Comparison of ENCODE assay signal across 18 cellular contexts in genomic region chr21:25772680-25773079, GRCh38. TPM values are rescaled to one million over a fixed set of nuclear protein-coding genes. Genes with fewer than 3 reads are reported as not detected.
A peak's percentile ranks its signal among the peaks of the same experiment; 100 is the strongest.
DNase-seq lines count a peak whose midpoint lies in the region; FAIRE-seq and TF ChIP-seq lines count a peak whose summit lies in the region.
"Had no signal": no experiment of that assay in that cellular context is flagged by ENCODE, and none has a peak within 500 bp of the region (broad histone marks: within the 10 kb centered on the region; RNA-seq: fewer than 3 reads in every experiment).

No MANE protein-coding gene starts in this region.

- DNase-seq in NCI-H1694 treated with DMSO at 0.1 percent for 48 hours (lab: John Stamatoyannopoulos, UW): peak; percentile 4
- DNase-seq in NCI-H1694 (lab: John Stamatoyannopoulos, UW): no peak
- DNase-seq in NAMALWA (ENCODE audit: low spot score): peak; percentile 6
- no peak for DNase-seq in activated naive CD8-positive, alpha-beta T cell treated with anti-CD3 and anti-CD28 coated beads for 36 hours
- DNase-seq in lung microvascular endothelial cell (ENCODE audit: low read depth in 2 of 2): peak; percentile 48 to 88
- DNase-seq in RCC 7860 (ENCODE audit: low spot score): no peak
- no peak for DNase-seq in colonic mucosa
- DNase-seq in right atrium auricular region (ENCODE audit: low spot score): no peak
- DNase-seq: amygdala; CD8-positive, alpha-beta memory T cell; NCI-H187 treated with DMSO at 0.1 percent for 48 hours; NCI-H82; nucleus accumbens; stomach had no signal

- H3K4me3 ChIP-seq in colonic mucosa: no peak overlapping the region
- no peak overlapping the region for H3K4me3 ChIP-seq in right atrium auricular region
- H3K4me3 ChIP-seq: SJSA1, stomach had no signal

- intact Hi-C loops in colonic mucosa (cut with DNase I): no loop called here

- H3K4me3 Mint-ChIP-seq in activated naive CD8-positive, alpha-beta T cell treated with anti-CD3 and anti-CD28 coated beads for 36 hours: peak overlapping the region; percentile 14
- H3K4me3 Mint-ChIP-seq: CD8-positive, alpha-beta memory T cell; IgD-negative memory B cell; WTC11 had no signal

- H3K36me3 Mint-ChIP-seq in activated naive CD8-positive, alpha-beta T cell treated with anti-CD3 and anti-CD28 coated beads for 36 hours: peaks cover 3% of the 10 kb centered on the region
- H3K36me3 Mint-ChIP-seq: IgD-negative memory B cell, WTC11 had no signal

- no peaks in the 10 kb centered on the region for H3K9me3 ChIP-seq in colonic mucosa
- no peaks in the 10 kb centered on the region for H3K9me3 ChIP-seq in right atrium auricular region
- H3K9me3 ChIP-seq: SJSA1, stomach had no signal

- H3K36me3 ChIP-seq in colonic mucosa (no peaks in the 10 kb centered on the region), right atrium auricular region (peaks cover 7% of the 10 kb centered on the region)

- H3K27ac ChIP-seq in colonic mucosa (no peak overlapping the region), right atrium auricular region (no peak overlapping the region)
- H3K27ac ChIP-seq: 22Rv1, SJSA1, stomach had no signal

- no peaks in the 10 kb centered on the region for H3K4me1 ChIP-seq in colonic mucosa
- no peaks in the 10 kb centered on the region for H3K4me1 ChIP-seq in right atrium auricular region
- H3K4me1 ChIP-seq: SJSA1, stomach had no signal

- no peak overlapping the region for H3K9ac ChIP-seq in colonic mucosa (ENCODE audit: low read depth in 2 of 2, low read length in 2 of 2)

- H3K27ac Mint-ChIP-seq in activated naive CD8-positive, alpha-beta T cell treated with anti-CD3 and anti-CD28 coated beads for 36 hours: peak overlapping the region; percentile 79
- H3K27ac Mint-ChIP-seq: IgD-negative memory B cell, WTC11 had no signal

- H3K27me3 Mint-ChIP-seq in activated naive CD8-positive, alpha-beta T cell treated with anti-CD3 and anti-CD28 coated beads for 36 hours: no peaks in the 10 kb centered on the region
- H3K27me3 Mint-ChIP-seq: CD8-positive, alpha-beta memory T cell; IgD-negative memory B cell had no signal

- TF ChIP-seq CTCF in colonic mucosa (IDR thresholded peaks at IDR 0.05) (no peak), right atrium auricular region (IDR thresholded peaks at IDR 0.05) (no peak)

- H3K27me3 ChIP-seq in colonic mucosa (no peaks in the 10 kb centered on the region), right atrium auricular region (no peaks in the 10 kb centered on the region)
- H3K27me3 ChIP-seq: SJSA1, stomach had no signal

- H3K4me1 Mint-ChIP-seq in activated naive CD8-positive, alpha-beta T cell treated with anti-CD3 and anti-CD28 coated beads for 36 hours: peaks cover 7% of the 10 kb centered on the region
- H3K4me1 Mint-ChIP-seq: WTC11 had no signal

- FAIRE-seq in RCC 7860 (lab: Jason Lieb, UNC): no peak

- no peaks in the 10 kb centered on the region for H3K9me3 Mint-ChIP-seq in activated naive CD8-positive, alpha-beta T cell treated with anti-CD3 and anti-CD28 coated beads for 36 hours
- H3K9me3 Mint-ChIP-seq: CD8-positive, alpha-beta memory T cell; IgD-negative memory B cell; WTC11 had no signal

RNA-seq across cellular contexts. Expression of gene GABPA, which starts 37.9 kb away (rescaled TPM):
- 10 to 100 TPM; 25.7 to 26.4 TPM for total RNA-seq in activated naive CD8-positive, alpha-beta T cell treated with anti-CD3 and anti-CD28 coated beads for 36 hours
- total RNA-seq in lung microvascular endothelial cell (21.8 and 25.8 TPM in 2 replicates), colonic mucosa (10 to 100 TPM; 23.8 to 24.9 TPM), right atrium auricular region (10 to 100 TPM; 13.9 to 18.1 TPM)

RNA-seq across cellular contexts. Expression of gene ATP5PF, which starts 38.0 kb away (rescaled TPM):
- total RNA-seq in activated naive CD8-positive, alpha-beta T cell treated with anti-CD3 and anti-CD28 coated beads for 36 hours: 100 to 1,000 TPM; 187 TPM
- 39.4 and 40.3 TPM in 2 replicates for total RNA-seq in lung microvascular endothelial cell
- 100 to 1,000 TPM; 186 to 242 TPM for total RNA-seq in colonic mucosa
- total RNA-seq in right atrium auricular region: 100 to 1,000 TPM; 323 to 740 TPM

Comparison
In these comparisons a context has a peak if more than half of its experiments do, and no peak if none do; other contexts are left out.
1. DNase-seq: peak in NCI-H1694 treated with DMSO at 0.1 percent for 48 hours (single experiment), NAMALWA (single experiment) and lung microvascular endothelial cell (2 of 2); none in NCI-H1694 (single experiment), activated naive CD8-positive, alpha-beta T cell treated with anti-CD3 and anti-CD28 coated beads for 36 hours (single experiment), RCC 7860 (single experiment), colonic mucosa (single experiment) and right atrium auricular region (single experiment).